In the genomic region with DNA sequence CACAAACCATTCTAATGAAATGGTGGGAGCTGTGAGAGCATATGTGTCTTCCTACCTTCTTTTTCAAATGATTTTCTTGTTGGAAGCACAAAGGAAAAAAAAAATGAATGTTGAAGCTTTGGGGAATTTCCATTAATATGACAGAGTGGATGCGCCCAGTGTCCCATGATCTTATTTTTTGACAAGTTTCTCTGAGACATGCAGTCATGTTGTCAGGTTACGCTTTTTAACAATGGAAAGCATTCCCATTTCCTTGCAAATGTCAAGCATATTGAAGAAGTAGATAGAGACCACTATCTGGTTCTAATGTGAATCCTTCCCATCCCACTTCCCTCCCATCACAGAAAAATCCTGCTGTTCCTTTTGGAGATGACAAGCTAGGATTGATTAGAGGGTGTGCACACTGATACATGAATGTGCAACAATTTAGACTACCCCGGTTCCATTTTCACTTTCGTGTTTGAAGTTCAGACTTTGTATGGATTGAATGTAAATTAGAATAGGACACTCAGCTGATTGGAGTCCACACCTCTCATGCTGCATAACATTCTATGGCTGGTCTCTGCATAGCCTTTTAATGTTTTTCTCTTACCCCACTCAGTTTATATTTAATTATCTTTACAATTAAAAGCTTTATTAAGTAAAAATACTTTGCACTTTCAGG, we compare ENCODE assay signal across 8 cellular contexts.
"Had no signal": no experiment of that assay in that cellular context is flagged by ENCODE, and none has a peak within 500 bp of the region (broad histone marks: within the 10 kb centered on the region; RNA-seq: fewer than 3 reads in every experiment).

No MANE protein-coding gene starts in this region.

- FAIRE-seq: HTR-8/SVneo, K562 had no signal

- H3K27ac ChIP-seq: GM23248 had no signal

- DNase-seq: GM23248, GOT3, H9, HCEC 1CT, IMR-90, KG1 had no signal

- H3K4me3 ChIP-seq: GM23248, K562 had no signal

- H3K9ac ChIP-seq: GM23248 had no signal

- ATAC-seq: K562 had no signal

- H2AFZ ChIP-seq: GM23248 had no signal
